Comparison of ENCODE assay signal across 8 cellular contexts in the genomic region with DNA sequence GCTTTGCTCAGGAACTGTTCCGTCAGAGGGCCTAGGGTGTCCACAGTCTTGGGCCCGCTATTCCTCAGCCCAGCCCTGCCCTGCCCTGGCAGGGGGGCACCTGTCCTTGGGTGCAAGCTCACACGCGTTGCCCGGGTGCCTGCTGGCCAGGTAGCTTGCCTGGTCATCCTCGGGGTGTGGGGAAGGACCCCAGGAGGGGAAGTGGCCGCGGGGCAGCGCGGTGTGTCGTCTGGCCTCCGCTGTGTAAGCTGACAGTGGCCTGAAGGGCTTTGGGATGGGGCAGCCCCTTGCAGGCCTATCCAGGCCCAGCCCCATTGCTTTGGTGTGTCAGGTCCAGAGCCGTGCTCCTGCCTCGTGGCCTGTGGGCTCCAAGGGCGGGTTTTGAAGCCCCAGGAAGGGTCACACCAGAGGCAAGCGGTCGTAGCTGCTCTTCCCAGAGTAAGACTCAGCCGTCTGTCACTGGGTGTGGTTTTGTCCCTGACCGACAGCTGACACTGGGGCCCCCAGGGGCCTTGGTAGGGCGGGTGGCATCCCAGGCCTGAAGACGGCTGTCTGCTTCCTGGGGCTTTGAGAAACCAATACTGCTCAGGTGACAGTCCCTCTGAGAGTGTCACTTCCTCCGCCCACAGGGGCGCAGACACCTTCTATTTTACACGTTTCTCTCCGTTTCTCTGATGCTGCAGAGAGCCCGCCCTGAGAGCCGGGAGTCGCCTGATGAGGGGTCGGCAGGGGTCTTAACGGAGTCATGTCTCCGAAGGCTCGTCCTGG.
DNase-seq lines count a peak whose midpoint lies in the region; ATAC-seq lines count a peak whose summit lies in the region.

No MANE protein-coding gene starts in this region.

- H3K4me1 ChIP-seq in duodenal mucosa (ENCODE audit: control insufficient read depth in 1 of 2, insufficient read depth in 2 of 2, low read length in 2 of 2) = peaks cover 24 to 41% of the 10 kb centered on the region in 2 donors

- ATAC-seq in GM19025 (IDR thresholded peaks at IDR 0.05; ENCODE audit: low read depth, unreplicated experiment) = peak; percentile 68
- peak; percentile 71 for ATAC-seq in HG03095 (IDR thresholded peaks at IDR 0.05; ENCODE audit: unreplicated experiment)

- peak overlapping the region in 1 of 2 donors; percentile 38 for H3K9ac ChIP-seq in duodenal mucosa (ENCODE audit: low read depth in 1 of 2, low read length in 2 of 2)

- H3K27me3 ChIP-seq in duodenal mucosa (ENCODE audit: control insufficient read depth in 1 of 2, insufficient read depth in 2 of 2, low read length in 2 of 2) = no peaks in the 10 kb centered on the region

- H3K9me3 ChIP-seq in duodenal mucosa (ENCODE audit: control insufficient read depth in 1 of 2, low read length in 2 of 2) = no peaks in the 10 kb centered on the region

- DNase-seq in activated CD4-positive, alpha-beta T cell treated with anti-CD3 and anti-CD28 coated beads for 1 hour = peak; percentile 55
- peak; percentile 61 to 78 for DNase-seq in stimulated activated CD4-positive, alpha-beta T cell treated with anti-CD3 and anti-CD28 coated beads, Interleukin-12 subunit alpha, Interleukin-12 subunit beta, amount 100 ng/mL, for 24 hours (ENCODE audit: low read depth in 2 of 2)
- DNase-seq in NCI-H2171 (lab: John Stamatoyannopoulos, UW) (no peak), occipital lobe (lab: John Stamatoyannopoulos, UW) (no peak), globus pallidus (ENCODE audit: low spot score) (no peak)

- H3K27ac ChIP-seq in duodenal mucosa (ENCODE audit: low read depth, low read length) = peak overlapping the region; percentile 59

- peaks cover 9 to 22% of the 10 kb centered on the region in 2 donors for H3K36me3 ChIP-seq in duodenal mucosa (ENCODE audit: control insufficient read depth in 1 of 2, insufficient read depth in 2 of 2, low read length in 2 of 2)

- peak overlapping the region; percentile 19 to 59 for H3K4me3 ChIP-seq in duodenal mucosa (ENCODE audit: low read depth in 1 of 2, low read length in 2 of 2)

Comparison
In these comparisons a context has a peak if more than half of its experiments do, and no peak if none do; other contexts are left out.
1. DNase-seq: peak in activated CD4-positive, alpha-beta T cell treated with anti-CD3 and anti-CD28 coated beads for 1 hour (single experiment) and stimulated activated CD4-positive, alpha-beta T cell treated with anti-CD3 and anti-CD28 coated beads, Interleukin-12 subunit alpha, Interleukin-12 subunit beta, amount 100 ng/mL, for 24 hours (2 of 2); none in NCI-H2171 (single experiment), occipital lobe (single experiment) and globus pallidus (single experiment).